In genomic region chr12:65986047-65986446, GRCh38 we compare ENCODE assay signal across 22 cellular contexts.
DNase-seq lines count a peak whose midpoint lies in the region; ATAC-seq, FAIRE-seq and TF ChIP-seq lines count a peak whose summit lies in the region.
"Had no signal": no experiment of that assay in that cellular context is flagged by ENCODE, and none has a peak within 500 bp of the region (broad histone marks: within the 10 kb centered on the region; RNA-seq: fewer than 3 reads in every experiment).

No MANE protein-coding gene starts in this region.

- H3K4me2 ChIP-seq in HCT116 (ENCODE audit: low read length) = no peak overlapping the region

- RAD21 ChIA-PET in HCT116 (lab: Charles Lee; ENCODE audit: low non-redundant PET in 1 of 2, low total read pairs in 2 of 2, uncharacterized antibody in 2 of 2, unreplicated experiment in 2 of 2) = no interaction called here

- POLR2A ChIA-PET in HCT116 (lab: Charles Lee) = no interaction called here

- H3K79me2 ChIP-seq in HCT116 (ENCODE audit: insufficient read depth, low read length) = no peaks in the 10 kb centered on the region

- CTCF ChIA-PET in HCT116 (lab: Charles Lee) = no interaction called here

- TF ChIP-seq CTCF in 22Rv1 (IDR thresholded peaks at IDR 0.05) (peak; percentile 18; the same call in 1 of the 2 replicates), HCT116 (IDR thresholded peaks at IDR 0.05 in 2 of 3, conservative IDR thresholded peaks at IDR 0.05 in 1 of 3; ENCODE audit: borderline replicate concordance in 1 of 3, insufficient read depth in 1 of 3, low read depth in 2 of 3, low read length in 2 of 3) (no peak), astrocyte of the cerebellum (IDR thresholded peaks at IDR 0.05; ENCODE audit: low read depth, low read length, missing control alignments) (peak; percentile 17), epithelial cell of proximal tubule (conservative IDR thresholded peaks at IDR 0.05; ENCODE audit: low read depth, low read length) (peak; percentile 14)

- H3K4me1 ChIP-seq in HCT116 (ENCODE audit: control insufficient read depth in 1 of 2, insufficient read depth in 2 of 2, low read length in 2 of 2) = no peaks in the 10 kb centered on the region

- no peak for FAIRE-seq in GM12892 (lab: Jason Lieb, UNC)
- FAIRE-seq: D721Med, H1, HTR-8/SVneo had no signal

- no peak for TF ChIP-seq POLR2A in HCT116 (IDR thresholded peaks at IDR 0.05; ENCODE audit: borderline replicate concordance, extremely low read depth, insufficient read depth, insufficient read length)
- TF ChIP-seq POLR2A in GM12892 (IDR thresholded peaks at IDR 0.05; ENCODE audit: low read depth, low read length) = no peak

- TF ChIP-seq RAD21 in HCT116 (IDR thresholded peaks at IDR 0.05; ENCODE audit: low read depth) = peak; percentile 32; the same call in 1 of the 2 replicates

- no peak overlapping the region for H2AFZ ChIP-seq in HCT116 (ENCODE audit: low read depth, low read length, poor library complexity, severe bottlenecking)

- H4K20me1 ChIP-seq in HCT116 (ENCODE audit: insufficient read depth) = no peaks in the 10 kb centered on the region

- no peaks in the 10 kb centered on the region for H3K9me2 ChIP-seq in HCT116 (ENCODE audit: insufficient read depth)

- ATAC-seq in HCT116 = no peak
- ATAC-seq in HG02763 (IDR thresholded peaks at IDR 0.05; ENCODE audit: unreplicated experiment) = no peak
- ATAC-seq: SK-N-SH treated with all-trans-retinoic acid at 6 μM for 48 hours had no signal

- no peaks in the 10 kb centered on the region for H3K36me3 ChIP-seq in HCT116 (ENCODE audit: control insufficient read depth in 1 of 2, insufficient read depth in 2 of 2, low read length in 2 of 2)

- H3K27me3 ChIP-seq in HCT116 (ENCODE audit: insufficient read depth, low read length) = no peaks in the 10 kb centered on the region

- H3K27ac ChIP-seq in 22Rv1 (no peak overlapping the region), HCT116 (ENCODE audit: low read depth, low read length) (no peak overlapping the region)
- H3K27ac ChIP-seq: C4-2B, HL-60 had no signal

- intact Hi-C loops in HCT116 (cut with micrococcal nuclease) = no loop called here

- H3K9me3 ChIP-seq in HCT116 (ENCODE audit: control insufficient read depth in 1 of 2, insufficient read depth in 1 of 2, low read depth in 1 of 2, low read length in 2 of 2) = peaks cover 0 to 4% of the 10 kb centered on the region in 2 experiments; a peak in 1 of 4 replicates

- in situ Hi-C loops in astrocyte of the cerebellum (cut with HindIII; ENCODE audit: low sequenced_read_pairs) = no loop called here

- H3K4me3 ChIP-seq in HCT116 (replicated peaks in 1 of 2; ENCODE audit: low read depth in 1 of 2, low read length in 2 of 2) (no peak overlapping the region), astrocyte of the cerebellum (ENCODE audit: low read depth, low read length) (no peak overlapping the region), epithelial cell of proximal tubule (ENCODE audit: low read depth, low read length) (no peak overlapping the region)

- no peak for DNase-seq in HCT116 (ENCODE audit: low read depth, low spot score)
- DNase-seq in astrocyte of the cerebellum (ENCODE audit: low read depth) = no peak
- DNase-seq in epithelial cell of proximal tubule (ENCODE audit: low read depth) = no peak
- DNase-seq in kidney tubule cell (ENCODE audit: low spot score) = no peak
- DNase-seq in GM12892 (ENCODE audit: insufficient read length) = no peak
- no peak for DNase-seq in cerebellar nuclear complex (lab: John Stamatoyannopoulos, UW)
- DNase-seq: HFFc6; NCI-H1092 treated with DMSO at 0.1 percent for 48 hours; NCI-H146; NCI-H2081; NCI-H446 treated with DMSO at 0.1 percent for 48 hours; NCI-H69; NK-92 treated with Interleukin-12 subunit alpha and Interleukin-12 subunit beta, amount 100 ng/mL, for 24 hours; SHP77 treated with DMSO at 0.1 percent for 48 hours had no signal

- BruUV-seq in HCT116 (replicated peaks; lab: Mats Ljungman, UMichigan) = no TSS peak

- no peak overlapping the region for H3K9ac ChIP-seq in HCT116 (ENCODE audit: low read length)

TF ChIP-seq in HCT116, 20 proteins besides CTCF, POLR2A, EP300 and RAD21:
- TF ChIP-seq ZBTB33 (IDR thresholded peaks at IDR 0.05; ENCODE audit: extremely low read depth, insufficient replicate concordance, low read length) (no peak), ELF1 (IDR thresholded peaks at IDR 0.05; ENCODE audit: borderline replicate concordance, low read depth) (no peak), SRF (IDR thresholded peaks at IDR 0.05; ENCODE audit: low read depth) (no peak), ATF3 (IDR thresholded peaks at IDR 0.05) (no peak), CBX3 (IDR thresholded peaks at IDR 0.05; ENCODE audit: low read depth) (no peak), MAX (IDR thresholded peaks at IDR 0.05) (no peak), EZH2phosphoT487 (IDR thresholded peaks at IDR 0.05; ENCODE audit: borderline replicate concordance) (no peak), ZNF274 (IDR thresholded peaks at IDR 0.05; ENCODE audit: low read depth, low read length) (no peak), FOSL1 (IDR thresholded peaks at IDR 0.05; ENCODE audit: low read depth) (no peak), YY1 (IDR thresholded peaks at IDR 0.05; ENCODE audit: extremely low read depth, insufficient replicate concordance, low read depth, low read length) (no peak), SP1 (IDR thresholded peaks at IDR 0.05; ENCODE audit: low read depth) (no peak), EGR1 (IDR thresholded peaks at IDR 0.05; ENCODE audit: low read depth) (no peak), POLR2AphosphoS5 (IDR thresholded peaks at IDR 0.05; ENCODE audit: low read depth, low read length) (no peak), EZH2 (IDR thresholded peaks at IDR 0.05) (no peak), TCF7L2 (IDR thresholded peaks at IDR 0.05; ENCODE audit: borderline replicate concordance, extremely low read depth, insufficient read depth, insufficient read length) (no peak), CEBPB (IDR thresholded peaks at IDR 0.05; ENCODE audit: low read depth) (no peak), SIN3A (IDR thresholded peaks at IDR 0.05; ENCODE audit: low read depth) (no peak), JUND (IDR thresholded peaks at IDR 0.05) (no peak), ZFX (IDR thresholded peaks at IDR 0.05) (no peak)
TF ChIP-seq in HCT116: peak in this region for 0.

Comparison
In these comparisons a context has a peak if more than half of its experiments do, and no peak if none do; other contexts are left out.
1. CTCF ChIP-seq: peak in 22Rv1 (single experiment), astrocyte of the cerebellum (single experiment) and epithelial cell of proximal tubule (single experiment); none in HCT116 (0 of 3).